1 cellular context compared by ENCODE assay signal in genomic region chr5:10724799-10725507, GRCh38.
TF ChIP-seq lines count a peak whose summit lies in the region.

No MANE protein-coding gene starts in this region.

TF ChIP-seq in HepG2, 621 proteins besides CTCF, POLR2A, EP300 and RAD21 (continued from another document):
- TF ChIP-seq ZNF362 (CRISPR knock-in tag; IDR thresholded peaks at IDR 0.05; ENCODE audit: borderline replicate concordance), result peak; percentile 47; the same call in 1 of the 2 replicates
- TF ChIP-seq CHD4 (IDR thresholded peaks at IDR 0.05; ENCODE audit: borderline replicate concordance, low read length), result no peak
- no peak for TF ChIP-seq NFATC3 (CRISPR knock-in tag; IDR thresholded peaks at IDR 0.05)
- TF ChIP-seq EED (CRISPR knock-in tag; IDR thresholded peaks at IDR 0.05), result no peak
- TF ChIP-seq HOXA9 (CRISPR knock-in tag; IDR thresholded peaks at IDR 0.05; ENCODE audit: borderline replicate concordance), result no peak
- no peak for TF ChIP-seq MATR3 (CRISPR knock-in tag; IDR thresholded peaks at IDR 0.05)
- TF ChIP-seq TFE3 (CRISPR knock-in tag; IDR thresholded peaks at IDR 0.05), result no peak
- no peak for TF ChIP-seq SCMH1 (CRISPR knock-in tag; IDR thresholded peaks at IDR 0.05; ENCODE audit: borderline replicate concordance)
- no peak for TF ChIP-seq SOX13 (IDR thresholded peaks at IDR 0.05)
- TF ChIP-seq SOX13 (CRISPR knock-in tag; conservative IDR thresholded peaks at IDR 0.05 in 1 of 2, IDR thresholded peaks at IDR 0.05 in 1 of 2), result 0 out of 4 replicates have a peak, but pooled peaks of 1 of the 2 experiments have one; percentile 15
- no peak for TF ChIP-seq HHEX (CRISPR knock-in tag; IDR thresholded peaks at IDR 0.05)
- TF ChIP-seq PRPF4 (IDR thresholded peaks at IDR 0.05; ENCODE audit: low read depth, low read length, poor library complexity, severe bottlenecking), result peak; percentile 89
- TF ChIP-seq PATZ1 (CRISPR knock-in tag; IDR thresholded peaks at IDR 0.05), result peak; percentile 52
- TF ChIP-seq ZNF687 (CRISPR knock-in tag; IDR thresholded peaks at IDR 0.05), result peak; percentile 12; the same call in 1 of the 2 replicates
- peak; percentile 84 for TF ChIP-seq ZBTB37 (CRISPR knock-in tag; IDR thresholded peaks at IDR 0.05)
- TF ChIP-seq ZBTB34 (CRISPR knock-in tag; IDR thresholded peaks at IDR 0.05), result peak; percentile 66; the same call in 1 of the 2 replicates
- peak; percentile 69 for TF ChIP-seq FOSL2 (CRISPR knock-in tag; IDR thresholded peaks at IDR 0.05)
